In genomic region chr19:39661565-39661964, GRCh38 we compare ENCODE assay signal across 38 cellular contexts. TPM values are rescaled to one million over a fixed set of nuclear protein-coding genes. Genes with fewer than 3 reads are reported as not detected.
"Had no signal": no experiment of that assay in that cellular context is flagged by ENCODE, and none has a peak within 500 bp of the region (broad histone marks: within the 10 kb centered on the region; RNA-seq: fewer than 3 reads in every experiment).

No MANE protein-coding gene starts in this region.

- H3K4me2 ChIP-seq: KMS-11 had no signal

- H3K9me3 Mint-ChIP-seq: activated T-helper 2 cell treated with anti-CD3 and anti-CD28 coated beads, Interferon-gamma antibody, Interleukin-2, Interleukin-4, amounts not matched to agents 10 μg/mL and 5 μg/mL and 100 μg/mL, durations not matched to agents 14 hours and 24 hours and 36 hours; T-cell had no signal

- H3K4me3 Mint-ChIP-seq: activated B cell treated with CpG ODN at 0.5 μM for 24 hours; activated CD4-positive, alpha-beta memory T cell treated with anti-CD3 and anti-CD28 coated beads for 36 hours; activated naive CD4-positive, alpha-beta T cell treated with anti-CD3 and anti-CD28 coated beads, Interleukin-2, amount 10 ng/mL, durations not matched to agents 7 days and 5 days; activated naive CD8-positive, alpha-beta T cell treated with anti-CD3 and anti-CD28 coated beads, Interleukin-2, amount 10 ng/mL, durations not matched to agents 7 days and 5 days; activated T-cell treated with anti-CD3 and anti-CD28 coated beads, Interleukin-2, amount 50 U/mL, for 4 hours; T-cell had no signal

- ATAC-seq: activated T-cell treated with anti-CD3 and anti-CD28 coated beads, Interleukin-2, amount 50 U/mL, for 4 hours; body of pancreas; PC-3; Right ventricle myocardium inferior; SK-N-SH treated with all-trans-retinoic acid at 6 μM for 48 hours had no signal

- H3K4me3 ChIP-seq: adrenal gland, body of pancreas, breast epithelium had no signal

- H3K4me1 Mint-ChIP-seq: activated B cell treated with CpG ODN at 0.5 μM for 24 hours; activated naive CD4-positive, alpha-beta T cell treated with anti-CD3 and anti-CD28 coated beads, Interleukin-2, amount 10 ng/mL, durations not matched to agents 7 days and 5 days; activated naive CD8-positive, alpha-beta T cell treated with anti-CD3 and anti-CD28 coated beads, Interleukin-2, amount 10 ng/mL, durations not matched to agents 7 days and 5 days had no signal

- H3K9me3 ChIP-seq: adrenal gland, body of pancreas, breast epithelium had no signal

- FAIRE-seq: astrocyte, RCC 7860 had no signal

- H3K27ac Mint-ChIP-seq: activated B cell treated with CpG ODN at 0.5 μM for 24 hours; activated CD4-positive, alpha-beta memory T cell treated with anti-CD3 and anti-CD28 coated beads for 36 hours; activated naive CD4-positive, alpha-beta T cell treated with anti-CD3 and anti-CD28 coated beads, Interleukin-2, amount 10 ng/mL, durations not matched to agents 7 days and 5 days; activated naive CD8-positive, alpha-beta T cell treated with anti-CD3 and anti-CD28 coated beads, Interleukin-2, amount 10 ng/mL, durations not matched to agents 7 days and 5 days; activated T-helper 2 cell treated with anti-CD3 and anti-CD28 coated beads, Interferon-gamma antibody, Interleukin-2, Interleukin-4, amounts not matched to agents 10 μg/mL and 5 μg/mL and 100 μg/mL, durations not matched to agents 14 hours and 24 hours and 36 hours had no signal

- DNase-seq: activated B cell treated with CpG ODN at 0.5 μM for 24 hours; activated CD4-positive, alpha-beta memory T cell treated with anti-CD3 and anti-CD28 coated beads for 36 hours; activated CD4-positive, alpha-beta T cell treated with anti-CD3 and anti-CD28 coated beads, Interleukin-2, amount 50 U/mL, for 1 hour; activated CD8-positive, alpha-beta memory T cell treated with anti-CD3 and anti-CD28 coated beads, Interleukin-2, amount 50 U/mL, for 4 hours; activated gamma-delta T cell; activated naive CD4-positive, alpha-beta T cell treated with anti-CD3 and anti-CD28 coated beads, Interleukin-2, amount 10 ng/mL, durations not matched to agents 7 days and 5 days; activated naive CD8-positive, alpha-beta T cell treated with anti-CD3 and anti-CD28 coated beads, Interleukin-2, amount 10 ng/mL, durations not matched to agents 7 days and 5 days; activated T-cell treated with anti-CD3 and anti-CD28 coated beads for 4 hours; activated T-cell treated with anti-CD3 and anti-CD28 coated beads, Interleukin-2, amount 50 U/mL, for 4 hours; adrenal gland; body of pancreas; caudate nucleus; cerebellar nuclear complex; MM.1S; MV-4-11; NCI-H1092; NCI-H1436 treated with DMSO at 0.1 percent for 48 hours; NCI-H1694 treated with DMSO at 0.1 percent for 48 hours; NCI-H2029; NCI-H510A; NCI-H526; NCI-H748 treated with DMSO at 0.1 percent for 48 hours; NK-92 treated with Interleukin-12 subunit alpha and Interleukin-12 subunit beta, amount 100 ng/mL, for 24 hours; PC-3; SIG-M5; T-cell; T-helper 9 cell had no signal

- H3K4me1 ChIP-seq: adrenal gland, body of pancreas, breast epithelium had no signal

- H3K36me3 Mint-ChIP-seq: activated CD4-positive, alpha-beta memory T cell treated with anti-CD3 and anti-CD28 coated beads for 36 hours; activated naive CD4-positive, alpha-beta T cell treated with anti-CD3 and anti-CD28 coated beads, Interleukin-2, amount 10 ng/mL, durations not matched to agents 7 days and 5 days had no signal

- H3K27ac ChIP-seq: adrenal gland, body of pancreas, breast epithelium, KMS-11, RWPE1, VCaP had no signal

RNA-seq across cellular contexts. Expression of gene LGALS16, which starts 5.9 kb away (rescaled TPM):
- total RNA-seq: activated B cell treated with CpG ODN at 0.5 μM for 24 hours; activated CD4-positive, alpha-beta memory T cell treated with anti-CD3 and anti-CD28 coated beads for 36 hours; activated naive CD8-positive, alpha-beta T cell treated with anti-CD3 and anti-CD28 coated beads, Interleukin-2, amount 10 ng/mL, durations not matched to agents 7 days and 5 days; activated T-cell treated with anti-CD3 and anti-CD28 coated beads, Interleukin-2, amount 50 U/mL, for 4 hours; activated T-helper 2 cell treated with anti-CD3 and anti-CD28 coated beads, Interferon-gamma antibody, Interleukin-2, Interleukin-4, amounts not matched to agents 10 μg/mL and 5 μg/mL and 100 μg/mL, durations not matched to agents 14 hours and 24 hours and 36 hours; adrenal gland; astrocyte; body of pancreas; breast epithelium; LHCN-M2; PC-3; Right ventricle myocardium inferior; SK-MEL-5; T-cell had no signal
- polyA plus RNA-seq: adrenal gland had no signal

RNA-seq across cellular contexts. Expression of gene LGALS14, which starts 42.7 kb away (rescaled TPM):
- total RNA-seq: activated B cell treated with CpG ODN at 0.5 μM for 24 hours; activated naive CD8-positive, alpha-beta T cell treated with anti-CD3 and anti-CD28 coated beads, Interleukin-2, amount 10 ng/mL, durations not matched to agents 7 days and 5 days; activated T-cell treated with anti-CD3 and anti-CD28 coated beads, Interleukin-2, amount 50 U/mL, for 4 hours; activated T-helper 2 cell treated with anti-CD3 and anti-CD28 coated beads, Interferon-gamma antibody, Interleukin-2, Interleukin-4, amounts not matched to agents 10 μg/mL and 5 μg/mL and 100 μg/mL, durations not matched to agents 14 hours and 24 hours and 36 hours; adrenal gland; astrocyte; body of pancreas; breast epithelium; LHCN-M2; PC-3; Right ventricle myocardium inferior; SK-MEL-5 had no signal
- polyA plus RNA-seq: adrenal gland had no signal

RNA-seq across cellular contexts. Expression of gene LGALS13, which starts 59.2 kb away (rescaled TPM):
- total RNA-seq: activated B cell treated with CpG ODN at 0.5 μM for 24 hours; activated CD4-positive, alpha-beta memory T cell treated with anti-CD3 and anti-CD28 coated beads for 36 hours; activated naive CD8-positive, alpha-beta T cell treated with anti-CD3 and anti-CD28 coated beads, Interleukin-2, amount 10 ng/mL, durations not matched to agents 7 days and 5 days; activated T-cell treated with anti-CD3 and anti-CD28 coated beads, Interleukin-2, amount 50 U/mL, for 4 hours; activated T-helper 2 cell treated with anti-CD3 and anti-CD28 coated beads, Interferon-gamma antibody, Interleukin-2, Interleukin-4, amounts not matched to agents 10 μg/mL and 5 μg/mL and 100 μg/mL, durations not matched to agents 14 hours and 24 hours and 36 hours; adrenal gland; astrocyte; body of pancreas; breast epithelium; LHCN-M2; PC-3; Right ventricle myocardium inferior; SK-MEL-5; T-cell had no signal
- polyA plus RNA-seq: adrenal gland had no signal
